ENCODE assay signal across 8 cellular contexts in the genomic region with DNA sequence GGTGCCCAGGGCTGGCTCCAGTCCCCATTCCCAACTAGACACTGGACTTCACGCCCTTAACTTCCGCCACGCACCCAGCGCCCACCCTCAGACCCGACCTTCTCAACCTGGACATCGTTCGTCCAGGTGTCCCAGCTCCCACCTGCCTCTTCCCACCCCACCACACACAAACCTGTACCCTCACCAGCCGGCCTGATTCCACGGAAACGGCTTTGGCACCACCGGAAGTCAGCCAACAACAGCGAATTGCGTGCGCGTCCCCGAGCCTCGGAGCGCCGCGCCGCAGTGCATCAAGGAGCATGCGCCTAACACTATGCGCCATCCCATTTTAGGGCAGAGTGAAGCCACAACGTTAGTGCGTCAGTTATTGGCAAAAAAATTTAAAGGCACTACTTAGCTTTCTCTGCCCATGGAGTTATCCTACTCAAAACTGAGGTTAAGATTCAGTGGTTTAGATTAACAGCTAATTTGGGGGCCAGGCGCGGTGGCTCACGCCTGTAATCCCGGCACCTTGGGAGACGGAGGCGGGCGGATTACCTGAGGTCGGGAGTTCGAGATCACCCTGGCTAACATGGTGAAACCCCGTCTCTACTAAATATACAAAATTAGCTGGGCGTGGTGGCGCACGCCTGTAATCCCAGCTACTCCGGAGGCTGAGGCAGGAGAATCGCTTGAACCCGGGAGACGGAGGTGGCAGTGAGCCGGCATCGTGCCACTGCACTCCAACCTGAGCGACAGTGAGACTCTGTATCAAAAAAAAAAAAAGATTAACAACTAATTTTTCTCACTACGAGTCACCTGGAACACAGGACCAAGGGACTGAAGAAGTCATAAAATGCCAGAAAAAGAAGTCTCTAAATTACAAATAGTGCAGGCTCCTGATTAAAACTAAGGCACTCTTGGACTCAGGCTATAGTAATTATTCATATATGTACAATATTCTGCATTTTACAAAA. TPM values are rescaled to one million over a fixed set of nuclear protein-coding genes. Genes with fewer than 3 reads are reported as not detected.
DNase-seq lines count a peak whose midpoint lies in the region; ATAC-seq, FAIRE-seq and TF ChIP-seq lines count a peak whose summit lies in the region.

A gene with protein sequence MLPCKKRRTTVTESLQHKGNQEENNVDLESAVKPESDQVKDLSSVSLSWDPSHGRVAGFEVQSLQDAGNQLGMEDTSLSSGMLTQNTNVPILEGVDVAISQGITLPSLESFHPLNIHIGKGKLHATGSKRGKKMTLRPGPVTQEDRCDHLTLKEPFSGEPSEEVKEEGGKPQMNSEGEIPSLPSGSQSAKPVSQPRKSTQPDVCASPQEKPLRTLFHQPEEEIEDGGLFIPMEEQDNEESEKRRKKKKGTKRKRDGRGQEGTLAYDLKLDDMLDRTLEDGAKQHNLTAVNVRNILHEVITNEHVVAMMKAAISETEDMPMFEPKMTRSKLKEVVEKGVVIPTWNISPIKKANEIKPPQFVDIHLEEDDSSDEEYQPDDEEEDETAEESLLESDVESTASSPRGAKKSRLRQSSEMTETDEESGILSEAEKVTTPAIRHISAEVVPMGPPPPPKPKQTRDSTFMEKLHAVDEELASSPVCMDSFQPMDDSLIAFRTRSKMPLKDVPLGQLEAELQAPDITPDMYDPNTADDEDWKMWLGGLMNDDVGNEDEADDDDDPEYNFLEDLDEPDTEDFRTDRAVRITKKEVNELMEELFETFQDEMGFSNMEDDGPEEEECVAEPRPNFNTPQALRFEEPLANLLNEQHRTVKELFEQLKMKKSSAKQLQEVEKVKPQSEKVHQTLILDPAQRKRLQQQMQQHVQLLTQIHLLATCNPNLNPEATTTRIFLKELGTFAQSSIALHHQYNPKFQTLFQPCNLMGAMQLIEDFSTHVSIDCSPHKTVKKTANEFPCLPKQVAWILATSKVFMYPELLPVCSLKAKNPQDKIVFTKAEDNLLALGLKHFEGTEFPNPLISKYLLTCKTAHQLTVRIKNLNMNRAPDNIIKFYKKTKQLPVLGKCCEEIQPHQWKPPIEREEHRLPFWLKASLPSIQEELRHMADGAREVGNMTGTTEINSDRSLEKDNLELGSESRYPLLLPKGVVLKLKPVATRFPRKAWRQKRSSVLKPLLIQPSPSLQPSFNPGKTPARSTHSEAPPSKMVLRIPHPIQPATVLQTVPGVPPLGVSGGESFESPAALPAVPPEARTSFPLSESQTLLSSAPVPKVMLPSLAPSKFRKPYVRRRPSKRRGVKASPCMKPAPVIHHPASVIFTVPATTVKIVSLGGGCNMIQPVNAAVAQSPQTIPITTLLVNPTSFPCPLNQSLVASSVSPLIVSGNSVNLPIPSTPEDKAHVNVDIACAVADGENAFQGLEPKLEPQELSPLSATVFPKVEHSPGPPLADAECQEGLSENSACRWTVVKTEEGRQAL (N-terminal part only) (minus strand): TSS at position 240 of the 956 bp plus-strand sequence. CDS start 3,434 bp downstream, outside the sequence.

- H3K27me3 Mint-ChIP-seq in T-helper 2 cell treated with Interferon-gamma antibody and Interleukin-4, amounts not matched to agents 5 μg/mL and 100 μg/mL, for 36 hours (ENCODE audit: low read depth), result no peaks in the 10 kb centered on the region

- peak within 1 kb of the TSS; percentile 75 to 82 for H3K27ac ChIP-seq in prostate gland

- 18% methylated on average over 46 of the region's 46 CpGs for WGBS in prostate gland

- no peaks in the 10 kb centered on the region for H3K27me3 ChIP-seq in prostate gland (replicated peaks; ENCODE audit: insufficient read depth)

- ATAC-seq in HG02885 (IDR thresholded peaks at IDR 0.05; ENCODE audit: poor library complexity, unreplicated experiment) (peak; percentile 54), left ventricle myocardium superior (peak; percentile 69)

- TF ChIP-seq CTCF in prostate gland (IDR thresholded peaks at IDR 0.05), result peak in 1 of 4 experiments; percentile 16

- H3K4me1 ChIP-seq in prostate gland (replicated peaks), result no peaks in the 10 kb centered on the region

- no peaks in the 10 kb centered on the region for H3K9me3 ChIP-seq in prostate gland

- no peaks in the 10 kb centered on the region for H3K9me3 Mint-ChIP-seq in T-helper 2 cell treated with Interferon-gamma antibody and Interleukin-4, amounts not matched to agents 5 μg/mL and 100 μg/mL, for 36 hours

- H3K4me3 Mint-ChIP-seq in T-helper 2 cell treated with Interferon-gamma antibody and Interleukin-4, amounts not matched to agents 5 μg/mL and 100 μg/mL, for 36 hours, result peak within 1 kb of the TSS; percentile 98

- H3K27ac Mint-ChIP-seq in T-helper 2 cell treated with Interferon-gamma antibody and Interleukin-4, amounts not matched to agents 5 μg/mL and 100 μg/mL, for 36 hours, result peak within 1 kb of the TSS; percentile 97

- DNase-seq in GM12891 (ENCODE audit: insufficient read length, low spot score), result peak; percentile 80
- DNase-seq in NCI-H2029 (lab: John Stamatoyannopoulos, UW), result peak; percentile 92
- DNase-seq in T-helper 2 cell treated with Interferon-gamma antibody and Interleukin-4, amounts not matched to agents 5 μg/mL and 100 μg/mL, for 36 hours (ENCODE audit: low spot score), result peak; percentile 90
- peak; percentile 53 to 94 (median 84) for DNase-seq in anterior cingulate cortex (lab: John Stamatoyannopoulos, UW)
- DNase-seq in left ventricle myocardium superior, result peak; percentile 92
- DNase-seq in prostate gland (ENCODE audit: low spot score), result peak; percentile 88
- peak; percentile 92 for DNase-seq in ureter (ENCODE audit: low spot score)

- peak within 1 kb of the TSS; percentile 61 to 69 for H3K4me3 ChIP-seq in prostate gland

- peak; percentile 88 for TF ChIP-seq POLR2A in GM12891 (IDR thresholded peaks at IDR 0.05; ENCODE audit: low read depth, low read length)
- TF ChIP-seq POLR2A in prostate gland (IDR thresholded peaks at IDR 0.05), result peak; percentile 44

- peak; percentile 96 for FAIRE-seq in GM12891 (lab: Jason Lieb, UNC)

- intact Hi-C loops in left ventricle myocardium superior (cut with micrococcal nuclease) (no loop called here), prostate gland (cut with DNase I) (loop anchor here (5.0 kb wide), 1 partner anchor 55 kb away; the partner anchor contains the start of gene RIT1)

- peaks cover 21% of the 10 kb centered on the region for H3K36me3 Mint-ChIP-seq in T-helper 2 cell treated with Interferon-gamma antibody and Interleukin-4, amounts not matched to agents 5 μg/mL and 100 μg/mL, for 36 hours (ENCODE audit: low read depth)

- peaks cover 52% of the 10 kb centered on the region for H3K4me1 Mint-ChIP-seq in T-helper 2 cell treated with Interferon-gamma antibody and Interleukin-4, amounts not matched to agents 5 μg/mL and 100 μg/mL, for 36 hours (ENCODE audit: low read depth)

- H3K36me3 ChIP-seq in prostate gland, result peaks cover 0 to 6% of the 10 kb centered on the region in 2 donors

TF ChIP-seq in GM12891, 5 proteins besides CTCF, POLR2A, EP300 and RAD21:
- TF ChIP-seq TAF1 (IDR thresholded peaks at IDR 0.05; ENCODE audit: low read depth, low read length) (peak; percentile 65), SPI1 (IDR thresholded peaks at IDR 0.05; ENCODE audit: low read depth, low read length) (no peak), POU2F2 (IDR thresholded peaks at IDR 0.05; ENCODE audit: low read depth, low read length) (0 out of 2 replicates have a peak, but pooled peaks have one; percentile 13), POLR2AphosphoS5 (IDR thresholded peaks at IDR 0.05; ENCODE audit: low read depth, low read length) (peak; percentile 92), PAX5 (IDR thresholded peaks at IDR 0.05; ENCODE audit: insufficient read depth, low read length, severe bottlenecking) (no peak)
TF ChIP-seq in GM12891: peak in this region for 3.

RNA-seq across cellular contexts. Expression of the gene that starts here (rescaled TPM):
- 17.1 TPM for polyA plus RNA-seq in GM12891 (2012; ENCODE audit: low read depth, missing spikeins)
- total RNA-seq in left ventricle myocardium superior, result 20.3 TPM
- 10 to 100 TPM; 24.9 to 57.4 TPM for total RNA-seq in prostate gland
- 82.9 TPM for total RNA-seq in ureter

Comparison
In these comparisons a context has a peak if more than half of its experiments do, and no peak if none do; other contexts are left out.
1. Peak in every context shown above with its lines: DNase-seq, ATAC-seq, H3K4me3 ChIP-seq and H3K27ac ChIP-seq.